ENCODE assay signal across 8 cellular contexts in the genomic region with DNA sequence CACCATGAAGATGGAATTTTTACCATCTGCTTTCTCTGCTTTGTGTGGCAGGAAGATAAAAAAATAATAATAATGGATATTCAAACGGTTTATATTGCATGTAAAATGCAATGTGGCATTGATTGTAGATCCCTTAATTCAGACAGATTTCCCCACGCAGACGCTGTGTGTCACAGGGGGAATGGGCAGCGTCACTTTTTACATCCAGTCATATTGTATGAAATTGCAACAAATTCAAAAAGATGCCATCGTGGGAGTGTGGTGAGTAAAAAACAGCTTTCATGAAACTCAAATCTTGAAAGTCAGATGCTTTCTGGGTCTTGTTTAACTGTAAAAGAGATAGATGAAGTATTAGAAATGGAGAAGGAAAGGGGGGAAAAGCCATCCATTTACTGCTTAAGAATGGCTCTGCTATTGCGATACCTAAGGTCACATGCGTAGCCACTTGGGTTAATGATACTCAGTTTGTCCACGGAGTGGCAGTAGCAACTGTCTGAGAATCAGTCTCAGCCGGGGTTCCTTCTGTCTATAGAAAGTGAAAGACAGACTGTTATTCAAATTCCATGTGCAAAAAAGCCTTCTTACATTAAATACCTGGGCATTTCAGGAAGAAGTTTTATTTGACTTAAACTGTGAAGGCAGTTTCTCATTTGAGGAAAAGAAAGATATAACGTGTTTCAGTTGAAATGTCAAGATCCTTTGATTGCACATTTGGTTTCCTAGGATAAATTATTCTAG. TPM values are rescaled to one million over a fixed set of nuclear protein-coding genes. Genes with fewer than 3 reads are reported as not detected.
DNase-seq lines count a peak whose midpoint lies in the region; TF ChIP-seq lines count a peak whose summit lies in the region.

No MANE protein-coding gene starts in this region.

- no peaks in the 10 kb centered on the region for H3K9me3 Mint-ChIP-seq in immature natural killer cell

- TF ChIP-seq CTCF in MM.1S (IDR thresholded peaks at IDR 0.05; ENCODE audit: low read length): peak; percentile 83
- TF ChIP-seq CTCF in spleen (IDR thresholded peaks at IDR 0.05 in 8 of 11, conservative IDR thresholded peaks at IDR 0.05 in 3 of 11): peak; percentile 69 to 91 (median 78)

- no peaks in the 10 kb centered on the region for H3K9me2 ChIP-seq in MM.1S (replicated peaks; ENCODE audit: insufficient read depth, low read length)

- H3K36me3 Mint-ChIP-seq in immature natural killer cell: peaks cover 0 to 19% (median 0%) of the 10 kb centered on the region in 3 donors

- 26 to 42% (median 38%) methylated on average over 10 of the region's 10 CpGs for WGBS in spleen, 5 donors

- H2AFZ ChIP-seq in MM.1S (ENCODE audit: low read length): 0 out of 2 replicates have a peak overlapping the region, but pooled peaks have one; percentile 10

- no peaks in the 10 kb centered on the region for H4K20me1 ChIP-seq in MM.1S (ENCODE audit: insufficient read depth, low read length)

- peak overlapping the region; percentile 71 to 80 (median 75) for H3K4me3 Mint-ChIP-seq in immature natural killer cell

- H3K27ac ChIP-seq in MM.1S (ENCODE audit: low read length) (no peak overlapping the region), spleen (peak overlapping the region in 6 of 8 donors; percentile 29 to 76 (median 69))

- H3K27me3 ChIP-seq in MM.1S (replicated peaks; ENCODE audit: insufficient read depth, low read length) (no peaks in the 10 kb centered on the region), spleen (replicated peaks in 1 of 7) (no peaks in the 10 kb centered on the region)

- no peaks in the 10 kb centered on the region for H3F3A ChIP-seq in MM.1S (ENCODE audit: insufficient read depth, low read length)

- DNase-seq in NCI-H2171 treated with DMSO at 0.1 percent for 48 hours (lab: John Stamatoyannopoulos, UW) (peak; percentile 16), NCI-H2171 (lab: John Stamatoyannopoulos, UW) (no peak), HEK293T (ENCODE audit: extremely low spot score) (peak; percentile 67), MM.1S (peak; percentile 90), T-helper 1 cell (peak in 4 of 5 donors; percentile 35 to 85 (median 49)), brain pericyte (ENCODE audit: low read depth, low spot score) (peak; percentile 48), immature natural killer cell (peak; percentile 68 to 75 (median 74)), spleen (no peak)

- H3K4me1 ChIP-seq in MM.1S (ENCODE audit: low read length) (peaks cover 8% of the 10 kb centered on the region; the same call in 1 of the 2 replicates), spleen (peaks cover 3 to 43% (median 24%) of the 10 kb centered on the region in 6 donors)

- peak overlapping the region; percentile 57 for H3K4me2 ChIP-seq in MM.1S (ENCODE audit: low read depth, low read length)

- POLR2A ChIA-PET in HEK293T (lab: Yijun Ruan, JAX): interaction anchor here (1.0 kb wide), 1 partner anchor 28 kb away, joined by 3 read pairs; a partner anchor contains a TSS

- peaks cover 23 to 33% of the 10 kb centered on the region in 2 donors for H3K4me1 Mint-ChIP-seq in immature natural killer cell

- H3K9me3 ChIP-seq in MM.1S (replicated peaks; ENCODE audit: insufficient read depth, low read length): no peaks in the 10 kb centered on the region
- H3K9me3 ChIP-seq in spleen: no peaks in the 10 kb centered on the region

- CTCF ChIA-PET in HEK293T (lab: Yijun Ruan, JAX): interaction anchor here (0.7 to 0.8 kb wide), 3 partner anchors 14 to 182 kb away, joined by 3 to 4 read pairs (median 3); no protein-coding TSS in a partner anchor

- H3K9ac ChIP-seq in MM.1S (ENCODE audit: low read length): no peak overlapping the region

- H3K27me3 Mint-ChIP-seq in immature natural killer cell (ENCODE audit: low read depth in 3 of 3): peaks cover 0 to 4% (median 2%) of the 10 kb centered on the region in 3 donors

- TF ChIP-seq POLR2A in spleen (IDR thresholded peaks at IDR 0.05): no peak

- H3K4me3 ChIP-seq in MM.1S (ENCODE audit: low read length) (peak overlapping the region; percentile 7; the same call in 1 of the 2 replicates), spleen (peak overlapping the region in 7 of 8 donors; percentile 2 to 60 (median 23))

- H3K27ac Mint-ChIP-seq in immature natural killer cell: peak overlapping the region in 4 of 6 donors; percentile 1 to 74 (median 66)

- H3K36me3 ChIP-seq in MM.1S (replicated peaks; ENCODE audit: insufficient read depth, low read length): no peaks in the 10 kb centered on the region
- H3K36me3 ChIP-seq in spleen: no peaks in the 10 kb centered on the region

- intact Hi-C loops in spleen (cut with DNase I; ENCODE audit: low total_unique reads): loop anchor here (5.0 to 10.0 kb wide), 3 partner anchors 182 to 617 kb away; a partner anchor contains a TSS

- H3K79me2 ChIP-seq in MM.1S (ENCODE audit: low read length): no peaks in the 10 kb centered on the region

TF ChIP-seq in HEK293T, 16 proteins besides CTCF, POLR2A, EP300 and RAD21:
- TF ChIP-seq FOXM1 (IDR thresholded peaks at IDR 0.05; ENCODE audit: borderline replicate concordance) (no peak), BHLHE40 (IDR thresholded peaks at IDR 0.05; ENCODE audit: borderline replicate concordance) (no peak), CTBP1 (IDR thresholded peaks at IDR 0.05; ENCODE audit: borderline replicate concordance) (no peak), HDGF (IDR thresholded peaks at IDR 0.05; ENCODE audit: borderline replicate concordance) (no peak), NFRKB (IDR thresholded peaks at IDR 0.05) (no peak), ZNF384 (IDR thresholded peaks at IDR 0.05) (no peak), ELF4 (IDR thresholded peaks at IDR 0.05) (no peak), FOXA1 (IDR thresholded peaks at IDR 0.05) (no peak), SP1 (IDR thresholded peaks at IDR 0.05) (no peak), TARDBP (IDR thresholded peaks at IDR 0.05) (no peak), L3MBTL2 (conservative IDR thresholded peaks at IDR 0.05) (no peak), LEF1 (IDR thresholded peaks at IDR 0.05; ENCODE audit: borderline replicate concordance) (no peak), ARNT (IDR thresholded peaks at IDR 0.05) (no peak), FOXK2 (IDR thresholded peaks at IDR 0.05) (no peak), SUZ12 (IDR thresholded peaks at IDR 0.05) (no peak)
- TF ChIP-seq, protein P1, sequence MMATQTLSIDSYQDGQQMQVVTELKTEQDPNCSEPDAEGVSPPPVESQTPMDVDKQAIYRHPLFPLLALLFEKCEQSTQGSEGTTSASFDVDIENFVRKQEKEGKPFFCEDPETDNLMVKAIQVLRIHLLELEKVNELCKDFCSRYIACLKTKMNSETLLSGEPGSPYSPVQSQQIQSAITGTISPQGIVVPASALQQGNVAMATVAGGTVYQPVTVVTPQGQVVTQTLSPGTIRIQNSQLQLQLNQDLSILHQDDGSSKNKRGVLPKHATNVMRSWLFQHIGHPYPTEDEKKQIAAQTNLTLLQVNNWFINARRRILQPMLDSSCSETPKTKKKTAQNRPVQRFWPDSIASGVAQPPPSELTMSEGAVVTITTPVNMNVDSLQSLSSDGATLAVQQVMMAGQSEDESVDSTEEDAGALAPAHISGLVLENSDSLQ (IDR thresholded peaks at IDR 0.05): no peak

RNA-seq across cellular contexts. Expression of a gene that starts 28.5 kb away (rescaled TPM):
- polyA plus RNA-seq in immature natural killer cell (10 to 100 TPM; 25.0 to 32.7 (median 32.3) TPM), spleen (1 to 10 TPM; 3.9 to 6.3 (median 6.0) TPM)
- 10 to 100 TPM; 13.3 to 43.7 (median 23.9) TPM for total RNA-seq in spleen

RNA-seq across cellular contexts. Expression of a gene that starts 28.7 kb away (rescaled TPM):
- polyA plus RNA-seq in immature natural killer cell: 10 to 100 TPM; 29.9 to 38.9 (median 32.3) TPM
- total RNA-seq in spleen: 10 to 100 TPM; 19.6 to 30.1 (median 25.5) TPM
- 10 to 100 TPM; 18.2 to 22.4 (median 19.0) TPM for polyA plus RNA-seq in spleen

Comparison
In these comparisons a context has a peak if more than half of its experiments do, and no peak if none do; other contexts are left out.
1. DNase-seq: peak in NCI-H2171 treated with DMSO at 0.1 percent for 48 hours (single experiment), HEK293T (single experiment), MM.1S (single experiment), T-helper 1 cell (4 of 5), brain pericyte (single experiment) and immature natural killer cell (3 of 3); none in NCI-H2171 (single experiment) and spleen (single experiment).